In genomic region chr11:70838198-70838597, GRCh38 we compare ENCODE assay signal across 8 cellular contexts.
"Had no signal": no experiment of that assay in that cellular context is flagged by ENCODE, and none has a peak within 500 bp of the region (broad histone marks: within the 10 kb centered on the region; RNA-seq: fewer than 3 reads in every experiment).

No MANE protein-coding gene starts in this region.

- H3K36me3 ChIP-seq: HAP-1 had no signal

- DNase-seq: GM23248, GOT3, H7, H9, HCEC 1CT, HFFc6 had no signal

- H3K4me3 ChIP-seq: GM23248, GM23338, HAP-1 had no signal

- H3K4me1 ChIP-seq: HAP-1 had no signal

- H3K9me3 ChIP-seq: HAP-1 had no signal

- H3K27ac Mint-ChIP-seq: GM23338, H9, HFFc6 had no signal

- H3K27ac ChIP-seq: GM23248 had no signal

- H3K4me2 ChIP-seq: GM23338 had no signal

- H3K9ac ChIP-seq: GM23248 had no signal

- H3K4me3 Mint-ChIP-seq: GM23338, H9, HFFc6 had no signal

- H2AFZ ChIP-seq: GM23248, GM23338 had no signal
